Comparison of ENCODE assay signal across 14 cellular contexts in genomic region chr9:110745656-110746055, GRCh38.
A peak's percentile ranks its signal among the peaks of the same experiment; 100 is the strongest.
DNase-seq lines count a peak whose midpoint lies in the region; ATAC-seq and TF ChIP-seq lines count a peak whose summit lies in the region.
"Had no signal": no experiment of that assay in that cellular context is flagged by ENCODE, and none has a peak within 500 bp of the region (broad histone marks: within the 10 kb centered on the region; RNA-seq: fewer than 3 reads in every experiment).

No MANE protein-coding gene starts in this region.

- no peak overlapping the region for H2BK120ac ChIP-seq in mesenchymal stem cell (ENCODE audit: low read depth, low read length)

- H2AK5ac ChIP-seq in mesenchymal stem cell (ENCODE audit: low read length, severe bottlenecking), result peak overlapping the region; percentile 88

- H3K36me3 ChIP-seq in left ventricle myocardium inferior (no peaks in the 10 kb centered on the region), heart right ventricle (no peaks in the 10 kb centered on the region), breast epithelium (no peaks in the 10 kb centered on the region), mesenchymal stem cell (ENCODE audit: control insufficient read depth in 1 of 2, insufficient read depth in 2 of 2, low read depth in 1 of 2, low read length in 2 of 2) (no peaks in the 10 kb centered on the region), vagina (no peaks in the 10 kb centered on the region)
- H3K36me3 ChIP-seq: neural progenitor cell had no signal

- no peak overlapping the region for H2BK5ac ChIP-seq in mesenchymal stem cell (ENCODE audit: low read depth, low read length, poor library complexity, severe bottlenecking)

- H3K23ac ChIP-seq in mesenchymal stem cell (ENCODE audit: low read length in 2 of 2), result no peak overlapping the region

- no peak overlapping the region for H3K4me2 ChIP-seq in mesenchymal stem cell (ENCODE audit: low read length, poor library complexity, severe bottlenecking)
- H3K4me2 ChIP-seq: neural progenitor cell had no signal

- no peaks in the 10 kb centered on the region for H3K27me3 ChIP-seq in left ventricle myocardium inferior (ENCODE audit: low read depth)
- H3K27me3 ChIP-seq in heart right ventricle, result no peaks in the 10 kb centered on the region
- H3K27me3 ChIP-seq in breast epithelium, result no peaks in the 10 kb centered on the region
- H3K27me3 ChIP-seq in mesenchymal stem cell (ENCODE audit: control insufficient read depth in 1 of 2, insufficient read depth in 1 of 2, low read length in 2 of 2), result no peaks in the 10 kb centered on the region
- no peaks in the 10 kb centered on the region for H3K27me3 ChIP-seq in vagina
- H3K27me3 ChIP-seq: neural progenitor cell had no signal

- H3K4me3 ChIP-seq in left ventricle myocardium inferior (no peak overlapping the region), heart right ventricle (no peak overlapping the region), breast epithelium (no peak overlapping the region), mesenchymal stem cell (ENCODE audit: insufficient read depth in 1 of 2, low read depth in 1 of 2, low read length in 2 of 2) (no peak overlapping the region), vagina (no peak overlapping the region)
- H3K4me3 ChIP-seq: neural progenitor cell had no signal

- H4K91ac ChIP-seq in mesenchymal stem cell (ENCODE audit: low read length), result no peak overlapping the region

- peak overlapping the region in 1 of 2 experiments; percentile 31 for H3K14ac ChIP-seq in mesenchymal stem cell (ENCODE audit: low read length in 2 of 2)

- peak overlapping the region in 1 of 2 experiments; percentile 79 for H3K4ac ChIP-seq in mesenchymal stem cell (ENCODE audit: low read depth in 1 of 2, low read length in 2 of 2)

- H3K4me1 ChIP-seq in left ventricle myocardium inferior (peaks cover 23% of the 10 kb centered on the region), heart right ventricle (peaks cover 0 to 19% (median 10%) of the 10 kb centered on the region in 9 donors), breast epithelium (no peaks in the 10 kb centered on the region), mesenchymal stem cell (ENCODE audit: control insufficient read depth, insufficient read depth, low read depth, low read length) (peaks cover 10% of the 10 kb centered on the region), vagina (peaks cover 44% of the 10 kb centered on the region)

- H3K9me3 ChIP-seq in left ventricle myocardium inferior (replicated peaks) (no peaks in the 10 kb centered on the region), heart right ventricle (no peaks in the 10 kb centered on the region), breast epithelium (no peaks in the 10 kb centered on the region), mesenchymal stem cell (ENCODE audit: control insufficient read depth, low read length) (no peaks in the 10 kb centered on the region), vagina (no peaks in the 10 kb centered on the region)

- H3K9ac ChIP-seq in mesenchymal stem cell (ENCODE audit: low read length), result peak overlapping the region; percentile 84
- H3K9ac ChIP-seq: neural progenitor cell had no signal

- intact Hi-C loops in left ventricle myocardium inferior (cut with micrococcal nuclease) (no loop called here), heart right ventricle (cut with DNase I) (no loop called here), breast epithelium (cut with DNase I; ENCODE audit: low total_unique reads) (no loop called here), vagina (cut with DNase I) (no loop called here)

- no peak overlapping the region for H2BK15ac ChIP-seq in mesenchymal stem cell (ENCODE audit: low read depth, poor library complexity, severe bottlenecking)

- 29 to 41% methylated on average over 1 of the region's 1 CpG for WGBS in heart right ventricle, 2 donors
- WGBS in mesenchymal stem cell, result 84% methylated on average over 1 of the region's 1 CpG

- TF ChIP-seq CTCF in left ventricle myocardium inferior (IDR thresholded peaks at IDR 0.05; ENCODE audit: borderline replicate concordance), result no peak
- no peak for TF ChIP-seq CTCF in heart right ventricle (IDR thresholded peaks at IDR 0.05)
- no peak for TF ChIP-seq CTCF in breast epithelium (IDR thresholded peaks at IDR 0.05)
- TF ChIP-seq CTCF in vagina (IDR thresholded peaks at IDR 0.05), result no peak

- H2AFZ ChIP-seq in mesenchymal stem cell (ENCODE audit: low read depth, low read length), result no peak overlapping the region
- H2AFZ ChIP-seq: neural progenitor cell had no signal

- no peaks in the 10 kb centered on the region for H3K79me1 ChIP-seq in mesenchymal stem cell (replicated peaks; ENCODE audit: low read length, poor library complexity, severe bottlenecking)

- H4K8ac ChIP-seq in mesenchymal stem cell (ENCODE audit: low read length), result no peak overlapping the region

- H2BK12ac ChIP-seq in mesenchymal stem cell (ENCODE audit: low read length in 2 of 2), result peak overlapping the region; percentile 95 to 97

- DNase-seq in left ventricle myocardium inferior (no peak), heart right ventricle (no peak), breast epithelium (ENCODE audit: low spot score in 2 of 2) (no peak), mesenchymal stem cell (no peak), vagina (ENCODE audit: extremely low spot score in 2 of 2) (no peak), mesenteric fat pad (ENCODE audit: low spot score) (no peak)
- DNase-seq: activated naive CD4-positive, alpha-beta T cell treated with anti-CD3 and anti-CD28 coated beads, Interleukin-2, amount 10 ng/mL, durations not matched to agents 7 days and 5 days; cortex of kidney; NCI-H1048; stimulated activated CD4-positive, alpha-beta T cell treated with anti-CD3 and anti-CD28 coated beads, Interleukin-15, amount 100 ng/mL, for 24 hours had no signal

- peak overlapping the region in 1 of 2 experiments; percentile 87 for H3K18ac ChIP-seq in mesenchymal stem cell (ENCODE audit: low read depth in 1 of 2, low read length in 2 of 2)

- TF ChIP-seq POLR2A in breast epithelium (IDR thresholded peaks at IDR 0.05) (no peak), vagina (IDR thresholded peaks at IDR 0.05) (no peak)

- H3K27ac ChIP-seq in left ventricle myocardium inferior (replicated peaks), result peak overlapping the region; percentile 66
- H3K27ac ChIP-seq in heart right ventricle, result peak overlapping the region in 3 of 10 donors; percentile 9 to 66 (median 45)
- peak overlapping the region; percentile 45 to 83 for H3K27ac ChIP-seq in breast epithelium
- peak overlapping the region; percentile 25 for H3K27ac ChIP-seq in mesenchymal stem cell (ENCODE audit: low read length, poor library complexity, severe bottlenecking)
- peak overlapping the region; percentile 90 for H3K27ac ChIP-seq in vagina
- H3K27ac ChIP-seq: neural progenitor cell had no signal

- ATAC-seq in heart right ventricle (no peak), HG02642 (IDR thresholded peaks at IDR 0.05; ENCODE audit: poor library complexity, unreplicated experiment) (no peak), HG02938 (IDR thresholded peaks at IDR 0.05; ENCODE audit: unreplicated experiment) (no peak)
- ATAC-seq: left lobe of liver had no signal
